1 cellular context compared by ENCODE assay signal in genomic region chr7:95545007-95545615, GRCh38.
A peak's percentile ranks its signal among the peaks of the same experiment; 100 is the strongest.
TF ChIP-seq lines count a peak whose summit lies in the region.

No MANE protein-coding gene starts in this region.

TF ChIP-seq in HepG2, 621 proteins besides CTCF, POLR2A, EP300 and RAD21 (continued from another document):
- TF ChIP-seq ZNF280D (CRISPR knock-in tag; IDR thresholded peaks at IDR 0.05) (no peak), ZBTB25 (CRISPR knock-in tag; IDR thresholded peaks at IDR 0.05) (no peak), ZNF207 (IDR thresholded peaks at IDR 0.05; ENCODE audit: borderline replicate concordance) (no peak), ZFP37 (CRISPR knock-in tag; IDR thresholded peaks at IDR 0.05; ENCODE audit: borderline replicate concordance) (no peak), ZNF776 (CRISPR knock-in tag; IDR thresholded peaks at IDR 0.05) (no peak), CREB3 (CRISPR knock-in tag; IDR thresholded peaks at IDR 0.05) (no peak), FOSL2 (CRISPR knock-in tag; IDR thresholded peaks at IDR 0.05) (peak; percentile 86), SMC3 (IDR thresholded peaks at IDR 0.05; ENCODE audit: low read length) (peak; percentile 58), STAG1 (CRISPR knock-in tag; IDR thresholded peaks at IDR 0.05) (peak; percentile 74), FOXA3 (CRISPR knock-in tag; IDR thresholded peaks at IDR 0.05) (no peak), ZFP1 (CRISPR knock-in tag; IDR thresholded peaks at IDR 0.05) (no peak), HES4 (CRISPR knock-in tag; IDR thresholded peaks at IDR 0.05; ENCODE audit: borderline replicate concordance) (no peak), SNAPC5 (CRISPR knock-in tag; IDR thresholded peaks at IDR 0.05; ENCODE audit: borderline replicate concordance) (no peak), CSRNP1 (CRISPR knock-in tag; IDR thresholded peaks at IDR 0.05) (no peak), TRIM24 (CRISPR knock-in tag; IDR thresholded peaks at IDR 0.05) (no peak)
TF ChIP-seq in HepG2: peak in this region for 3.
